In genomic region chr1:32394141-32394889, GRCh38 we compare ENCODE assay signal across 8 cellular contexts.
DNase-seq lines count a peak whose midpoint lies in the region; ATAC-seq and TF ChIP-seq lines count a peak whose summit lies in the region.

Gene BSDC1, minus strand, starts transcription at chr1:32394441. Its CDS starts 27 bp downstream, at chr1:32394414.

- ATAC-seq in HG02588 (IDR thresholded peaks at IDR 0.05; ENCODE audit: unreplicated experiment) (peak; percentile 91), SK-N-SH treated with all-trans-retinoic acid at 6 μM for 48 hours (peak; percentile 95)

- H3K36me3 Mint-ChIP-seq in activated naive CD4-positive, alpha-beta T cell treated with anti-CD3 and anti-CD28 coated beads, Interleukin-2, amount 50 U/mL, for 24 hours = peaks cover 3% of the 10 kb centered on the region

- H3K27me3 ChIP-seq in GM06990 (replicated peaks; ENCODE audit: control insufficient read depth, insufficient read depth, low read length) = no peaks in the 10 kb centered on the region

- peak within 1 kb of the TSS; percentile 100 for H3K27ac Mint-ChIP-seq in activated naive CD4-positive, alpha-beta T cell treated with anti-CD3 and anti-CD28 coated beads, Interleukin-2, amount 50 U/mL, for 24 hours

- H3K4me3 ChIP-seq in GM06990 (replicated peaks; ENCODE audit: low read depth, low read length) = peak within 1 kb of the TSS; percentile 91

- DNase-seq in GM06990 (ENCODE audit: extremely low read depth, insufficient read length) (peak; percentile 98), NCI-H1092 (lab: John Stamatoyannopoulos, UW) (peak; percentile 99), germinal center (ENCODE audit: low spot score) (peak; percentile 99), non-pigmented ciliary epithelial cell (ENCODE audit: low read depth) (peak; percentile 89), superior temporal gyrus (ENCODE audit: extremely low spot score) (peak; percentile 100)

- H3K36me3 ChIP-seq in GM06990 (ENCODE audit: control insufficient read depth, insufficient read depth, low read length) = peaks cover 4% of the 10 kb centered on the region

- no peaks in the 10 kb centered on the region for H3K27me3 Mint-ChIP-seq in activated naive CD4-positive, alpha-beta T cell treated with anti-CD3 and anti-CD28 coated beads, Interleukin-2, amount 50 U/mL, for 24 hours

- H3K9me3 Mint-ChIP-seq in activated naive CD4-positive, alpha-beta T cell treated with anti-CD3 and anti-CD28 coated beads, Interleukin-2, amount 50 U/mL, for 24 hours = no peaks in the 10 kb centered on the region

- H3K4me3 Mint-ChIP-seq in activated naive CD4-positive, alpha-beta T cell treated with anti-CD3 and anti-CD28 coated beads, Interleukin-2, amount 50 U/mL, for 24 hours = peak within 1 kb of the TSS; percentile 97

- peaks cover 32% of the 10 kb centered on the region for H3K4me1 Mint-ChIP-seq in activated naive CD4-positive, alpha-beta T cell treated with anti-CD3 and anti-CD28 coated beads, Interleukin-2, amount 50 U/mL, for 24 hours

- TF ChIP-seq CTCF in GM06990 (IDR thresholded peaks at IDR 0.05; ENCODE audit: insufficient read depth, low read length, poor library complexity, severe bottlenecking) = no peak

TF ChIP-seq in SK-N-SH treated with all-trans-retinoic acid at 6 μM for 48 hours, 23 proteins besides CTCF, POLR2A, EP300 and RAD21:
- TF ChIP-seq TSHZ2 (CRISPR knock-in tag; IDR thresholded peaks at IDR 0.05) (peak; percentile 79), SNAI2 (CRISPR knock-in tag; IDR thresholded peaks at IDR 0.05) (no peak), CREB5 (CRISPR knock-in tag; IDR thresholded peaks at IDR 0.05; ENCODE audit: low read depth) (peak; percentile 67), ZFP30 (CRISPR knock-in tag; IDR thresholded peaks at IDR 0.05) (no peak), TCF4 (CRISPR knock-in tag; IDR thresholded peaks at IDR 0.05; ENCODE audit: borderline replicate concordance) (peak; percentile 84), ESRRG (CRISPR knock-in tag; IDR thresholded peaks at IDR 0.05) (no peak), CSDC2 (CRISPR knock-in tag; IDR thresholded peaks at IDR 0.05) (no peak), ZNF70 (CRISPR knock-in tag; IDR thresholded peaks at IDR 0.05) (no peak), ZNF565 (CRISPR knock-in tag; conservative IDR thresholded peaks at IDR 0.05; ENCODE audit: low read depth) (no peak)

Comparison
In these comparisons a context has a peak if more than half of its experiments do, and no peak if none do; other contexts are left out.
1. Peak in every context shown above with its lines: DNase-seq, ATAC-seq and H3K4me3 ChIP-seq.